In genomic region chr1:15260418-15261154, GRCh38 we compare ENCODE assay signal across 1 cellular context.
TF ChIP-seq lines count a peak whose summit lies in the region.

No MANE protein-coding gene starts in this region.

TF ChIP-seq in HEK293, 187 proteins besides CTCF, POLR2A, EP300 and RAD21 (continued from another document):
- TF ChIP-seq TSHZ1 (tag by site-specific recombination; IDR thresholded peaks at IDR 0.05; ENCODE audit: borderline replicate concordance): 0 out of 2 replicates have a peak, but pooled peaks have one; percentile 49
- TF ChIP-seq ZNF366 (tag by site-specific recombination; conservative IDR thresholded peaks at IDR 0.05): peak; percentile 51; the same call in 1 of the 2 replicates
- peak; percentile 62; the same call in 1 of the 2 replicates for TF ChIP-seq BCL11A (tag by site-specific recombination; IDR thresholded peaks at IDR 0.05; ENCODE audit: low read depth)
- peak; percentile 75 for TF ChIP-seq PRDM1 (tag by site-specific recombination; IDR thresholded peaks at IDR 0.05)
- no peak for TF ChIP-seq ZNF561 (tag by site-specific recombination; IDR thresholded peaks at IDR 0.05; ENCODE audit: borderline replicate concordance)
- peak; percentile 51; the same call in 1 of the 2 replicates for TF ChIP-seq ZNF184 (tag by site-specific recombination; IDR thresholded peaks at IDR 0.05)
- TF ChIP-seq RBAK (tag by site-specific recombination; IDR thresholded peaks at IDR 0.05): peak; percentile 43; the same call in 1 of the 2 replicates
- no peak for TF ChIP-seq ZNF433 (tag by site-specific recombination; IDR thresholded peaks at IDR 0.05; ENCODE audit: low read depth)
- TF ChIP-seq ZNF791 (tag by site-specific recombination; IDR thresholded peaks at IDR 0.05): no peak
- peak; percentile 67 for TF ChIP-seq ZNF394 (tag by site-specific recombination; IDR thresholded peaks at IDR 0.05; ENCODE audit: borderline replicate concordance)
- no peak for TF ChIP-seq ZNF211 (tag by site-specific recombination; IDR thresholded peaks at IDR 0.05; ENCODE audit: low read depth)
- no peak for TF ChIP-seq ZNF548 (tag by site-specific recombination; IDR thresholded peaks at IDR 0.05)
- peak; percentile 31; the same call in 1 of the 2 replicates for TF ChIP-seq ZNF600 (tag by site-specific recombination; IDR thresholded peaks at IDR 0.05)
- peak; percentile 75; the same call in 1 of the 2 replicates for TF ChIP-seq TRIM28 (IDR thresholded peaks at IDR 0.05; ENCODE audit: borderline replicate concordance, low read length)
- peak; percentile 60 for TF ChIP-seq KLF8 (tag by site-specific recombination; IDR thresholded peaks at IDR 0.05)
- peak; percentile 65 for TF ChIP-seq ZBTB48 (tag by site-specific recombination; IDR thresholded peaks at IDR 0.05)
- 0 out of 2 replicates have a peak, but pooled peaks have one; percentile 8 for TF ChIP-seq ZBTB6 (tag by site-specific recombination; IDR thresholded peaks at IDR 0.05)
- TF ChIP-seq PATZ1 (tag by site-specific recombination; IDR thresholded peaks at IDR 0.05): peak; percentile 50
- TF ChIP-seq GLIS2 (tag by site-specific recombination; IDR thresholded peaks at IDR 0.05): 0 out of 2 replicates have a peak, but pooled peaks have one; percentile 27
- peak; percentile 63 for TF ChIP-seq ZNF629 (tag by site-specific recombination; IDR thresholded peaks at IDR 0.05)
- peak; percentile 14 for TF ChIP-seq SETDB1 (IDR thresholded peaks at IDR 0.05; ENCODE audit: insufficient read length, low read length)
- TF ChIP-seq WT1 (tag by site-specific recombination; IDR thresholded peaks at IDR 0.05): peak; percentile 82
- TF ChIP-seq ZNF24 (tag by site-specific recombination; IDR thresholded peaks at IDR 0.05): no peak
- peak; percentile 75 for TF ChIP-seq SP7 (tag by site-specific recombination; IDR thresholded peaks at IDR 0.05)
